Comparison of ENCODE assay signal across 16 cellular contexts in the genomic region with DNA sequence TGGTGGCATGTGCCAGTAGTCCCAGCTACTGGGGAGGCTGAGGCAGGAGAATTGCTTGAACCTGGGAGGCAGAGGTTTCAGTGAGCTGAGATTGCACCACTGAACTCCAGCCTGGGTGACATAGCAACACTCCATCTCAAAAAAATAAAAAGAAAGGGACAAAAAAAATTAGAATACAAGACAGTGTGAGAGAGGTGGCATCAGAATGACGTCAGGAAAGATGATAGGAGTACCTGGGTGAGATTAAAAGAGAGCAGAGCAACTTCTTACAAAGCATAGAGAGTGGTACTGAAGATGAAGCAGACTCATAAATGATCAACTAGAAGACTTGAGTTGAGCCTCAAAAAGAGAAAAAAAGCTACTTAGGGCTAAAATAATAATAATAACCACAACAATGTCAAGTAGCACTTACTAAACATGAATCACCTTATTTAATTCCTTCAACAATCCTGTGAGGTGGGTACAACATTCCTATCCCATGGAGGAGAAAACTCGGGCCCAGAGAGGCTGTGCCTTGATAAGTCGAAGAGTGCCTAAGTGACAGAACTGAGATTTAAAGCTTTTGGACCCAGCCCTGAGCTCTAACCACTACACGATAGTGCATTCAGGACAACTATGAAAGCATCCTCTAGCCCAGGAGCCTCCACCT. TPM values are rescaled to one million over a fixed set of nuclear protein-coding genes. Genes with fewer than 3 reads are reported as not detected.
"Had no signal": no experiment of that assay in that cellular context is flagged by ENCODE, and none has a peak within 500 bp of the region (broad histone marks: within the 10 kb centered on the region; RNA-seq: fewer than 3 reads in every experiment).

No MANE protein-coding gene starts in this region.

- ATAC-seq: activated T-helper 17 cell treated with anti-CD3 and anti-CD28 coated beads, Interleukin-2, amount 50 U/mL, for 72 hours; body of pancreas; left ventricle myocardium superior; stimulated activated naive CD8-positive, alpha-beta T cell treated with anti-CD3 and anti-CD28 coated beads, Interleukin-15, Interleukin-2, amounts not matched to agents 100 U/mL and 50 U/mL, for 24 hours had no signal

- H3K27ac ChIP-seq: body of pancreas, suprapubic skin, WERI-Rb-1 had no signal

- H3K4me3 ChIP-seq: body of pancreas, suprapubic skin had no signal

- H3K36me3 ChIP-seq: suprapubic skin, WERI-Rb-1 had no signal

- H3K27me3 ChIP-seq: body of pancreas, suprapubic skin had no signal

- DNase-seq: activated CD4-positive, alpha-beta T cell treated with anti-CD3 and anti-CD28 coated beads for 48 hours; activated CD8-positive, alpha-beta memory T cell treated with anti-CD3 and anti-CD28 coated beads for 24 hours; activated naive CD4-positive, alpha-beta T cell treated with anti-CD3 and anti-CD28 coated beads, Interleukin-2, amount 10 ng/mL, durations not matched to agents 7 days and 5 days; body of pancreas; erythroblast; glutamatergic neuron; left ventricle myocardium superior; mesendoderm; occipital lobe; stimulated activated CD4-positive, alpha-beta T cell treated with anti-CD3 and anti-CD28 coated beads, Interleukin-4, amount 100 ng/mL, for 1 hour; stimulated activated CD8-positive, alpha-beta memory T cell treated with anti-CD3 and anti-CD28 coated beads, Interleukin-4, amount 100 ng/mL, for 48 hours; stimulated activated naive CD8-positive, alpha-beta T cell treated with anti-CD3 and anti-CD28 coated beads, Interleukin-15, Interleukin-2, amounts not matched to agents 100 U/mL and 50 U/mL, for 24 hours; T-helper 9 cell; WERI-Rb-1 had no signal

RNA-seq across cellular contexts. Expression of a gene that starts 5.2 kb away (rescaled TPM):
- total RNA-seq: activated T-helper 17 cell treated with anti-CD3 and anti-CD28 coated beads, Interleukin-2, amount 50 U/mL, for 72 hours had no signal
